8 cellular contexts compared by ENCODE assay signal in genomic region chr2:118185210-118186109, GRCh38.
DNase-seq lines count a peak whose midpoint lies in the region; ATAC-seq and TF ChIP-seq lines count a peak whose summit lies in the region.

No MANE protein-coding gene starts in this region.

- in situ Hi-C loops in Panc1 (cut with HindIII; ENCODE audit: low pct_unique_long_range_greater_than_20kb, low sequenced_read_pairs), result no loop called here

- BruUV-seq in Calu3 (replicated peaks; lab: Mats Ljungman, UMichigan), result TSS peak; percentile 98
- no TSS peak for BruUV-seq in Panc1 (replicated peaks; lab: Mats Ljungman, UMichigan)

- POLR2A ChIA-PET in Panc1 (lab: Charles Lee), result no interaction called here

- peaks cover 37% of the 10 kb centered on the region for H3K4me1 Mint-ChIP-seq in Calu3 (ENCODE audit: low read depth, unreplicated experiment)

- peak overlapping the region; percentile 84 for H3K9ac ChIP-seq in neural cell (ENCODE audit: low read length)

- H3K4me3 Mint-ChIP-seq in Calu3 (ENCODE audit: low read depth, unreplicated experiment), result peak overlapping the region; percentile 85

- H3K36me3 ChIP-seq in Panc1 (ENCODE audit: control insufficient read depth, insufficient read depth, low read length), result no peaks in the 10 kb centered on the region
- H3K36me3 ChIP-seq in neural cell (ENCODE audit: insufficient read depth, low read length), result no peaks in the 10 kb centered on the region
- no peaks in the 10 kb centered on the region for H3K36me3 ChIP-seq in testis (ENCODE audit: low read depth, missing control alignments)

- no peak for TF ChIP-seq CTCF in Calu3 (IDR thresholded peaks at IDR 0.05; ENCODE audit: unreplicated experiment)
- peak; percentile 12; the same call in 1 of the 2 replicates for TF ChIP-seq CTCF in Panc1 (IDR thresholded peaks at IDR 0.05)
- TF ChIP-seq CTCF in neural cell (IDR thresholded peaks at IDR 0.05; ENCODE audit: poor library complexity, severe bottlenecking), result no peak
- TF ChIP-seq CTCF in testis (IDR thresholded peaks at IDR 0.05), result no peak

- H2AFZ ChIP-seq in neural cell (ENCODE audit: low read depth, low read length), result peak overlapping the region; percentile 98

- H3K27me3 ChIP-seq in Panc1 (ENCODE audit: control insufficient read depth, insufficient read depth, low read length) (peaks cover 4% of the 10 kb centered on the region; the same call in 1 of the 2 replicates), neural cell (ENCODE audit: insufficient read depth, low read depth, low read length) (no peaks in the 10 kb centered on the region), testis (no peaks in the 10 kb centered on the region)

- 3 to 4% methylated on average over 27 to 33 of the region's 33 CpGs for WGBS in testis, 2 donors

- H3K36me3 Mint-ChIP-seq in Calu3 (ENCODE audit: insufficient read depth, unreplicated experiment), result peaks cover 21% of the 10 kb centered on the region

- H3K4me2 ChIP-seq in neural cell (ENCODE audit: low read length), result peak overlapping the region; percentile 44

- intact Hi-C loops in Calu3 (cut with micrococcal nuclease; ENCODE audit: unreplicated experiment), result loop anchor here (2.0 to 5.0 kb wide), 2 partner anchors 73 to 138 kb away; no protein-coding TSS in a partner anchor
- intact Hi-C loops in Panc1 (cut with micrococcal nuclease; ENCODE audit: unreplicated experiment), result loop anchor here (5.0 kb wide), 1 partner anchor 138 kb away; no protein-coding TSS in a partner anchor
- intact Hi-C loops in testis (cut with DNase I; ENCODE audit: low total_unique reads), result no loop called here

- no peaks in the 10 kb centered on the region for H3F3A ChIP-seq in neural cell (ENCODE audit: insufficient read depth, low read length, poor library complexity, severe bottlenecking)

- no peaks in the 10 kb centered on the region for H3K9me3 Mint-ChIP-seq in Calu3 (ENCODE audit: low read depth, unreplicated experiment)

- H3K79me2 ChIP-seq in neural cell (replicated peaks; ENCODE audit: insufficient read depth, low read length), result no peaks in the 10 kb centered on the region

- peak overlapping the region; percentile 91 for H3K27ac Mint-ChIP-seq in Calu3 (ENCODE audit: unreplicated experiment)

- ATAC-seq in GM21367 (IDR thresholded peaks at IDR 0.05; ENCODE audit: unreplicated experiment), result peak; percentile 75
- peak; percentile 92 for ATAC-seq in Panc1

- no peaks in the 10 kb centered on the region for H3K9me3 ChIP-seq in Panc1 (ENCODE audit: control insufficient read depth, insufficient read depth, low read depth, low read length)
- no peaks in the 10 kb centered on the region for H3K9me3 ChIP-seq in neural cell (ENCODE audit: low read length)
- H3K9me3 ChIP-seq in testis, result no peaks in the 10 kb centered on the region

- no peak for TF ChIP-seq RAD21 in neural cell (conservative IDR thresholded peaks at IDR 0.05)

- DNase-seq in Calu3 (peak; percentile 70), HS-5 (ENCODE audit: low read depth) (peak; percentile 20), Panc1 (ENCODE audit: low read depth, low spot score) (no peak), foreskin melanocyte (peak; percentile 11), testis (peak; percentile 66)
- DNase-seq in activated naive CD4-positive, alpha-beta T cell treated with Interleukin-2 at 50 U/mL for 16 hours, result peak; percentile 60

- TF ChIP-seq EP300 in neural cell (conservative IDR thresholded peaks at IDR 0.05; ENCODE audit: poor library complexity, severe bottlenecking), result no peak

- H3K4me1 ChIP-seq in Panc1 (ENCODE audit: control insufficient read depth, insufficient read depth, low read length), result no peaks in the 10 kb centered on the region; the same call in 1 of the 2 replicates
- no peaks in the 10 kb centered on the region for H3K4me1 ChIP-seq in testis

- peak overlapping the region; percentile 82 for H3K27ac ChIP-seq in Panc1 (ENCODE audit: low read length)
- peak overlapping the region; percentile 84 for H3K27ac ChIP-seq in neural cell (ENCODE audit: low read length)
- peak overlapping the region in 1 of 2 donors; percentile 78 for H3K27ac ChIP-seq in testis

- H3K4me3 ChIP-seq in Panc1 (ENCODE audit: low read depth in 2 of 2, low read length in 2 of 2) (peak overlapping the region; percentile 66 to 77), neural cell (ENCODE audit: low read length) (peak overlapping the region; percentile 77), testis (peak overlapping the region; percentile 57 to 78)

- no peaks in the 10 kb centered on the region for H3K9me2 ChIP-seq in neural cell (ENCODE audit: insufficient read depth, low read length)

- H4K20me1 ChIP-seq in neural cell (ENCODE audit: insufficient read depth), result no peaks in the 10 kb centered on the region

- CTCF ChIA-PET in Calu3 (lab: Charles Lee), result interaction anchor here (0.7 to 1.8 kb wide), 2 partner anchors 138 to 641 kb away, joined by 5 to 6 read pairs; no protein-coding TSS in a partner anchor
- CTCF ChIA-PET in Panc1 (lab: Charles Lee), result interaction anchor here (0.9 kb wide), 1 partner anchor 63 kb away, joined by 3 read pairs; no protein-coding TSS in a partner anchor

- H3K27me3 Mint-ChIP-seq in Calu3 (ENCODE audit: unreplicated experiment), result no peaks in the 10 kb centered on the region

- no peak for TF ChIP-seq POLR2A in testis (IDR thresholded peaks at IDR 0.05)

TF ChIP-seq in neural cell, 6 proteins besides CTCF, POLR2A, EP300 and RAD21:
- no peak for TF ChIP-seq POLR2AphosphoS5 (IDR thresholded peaks at IDR 0.05)
- TF ChIP-seq, protein P1, sequence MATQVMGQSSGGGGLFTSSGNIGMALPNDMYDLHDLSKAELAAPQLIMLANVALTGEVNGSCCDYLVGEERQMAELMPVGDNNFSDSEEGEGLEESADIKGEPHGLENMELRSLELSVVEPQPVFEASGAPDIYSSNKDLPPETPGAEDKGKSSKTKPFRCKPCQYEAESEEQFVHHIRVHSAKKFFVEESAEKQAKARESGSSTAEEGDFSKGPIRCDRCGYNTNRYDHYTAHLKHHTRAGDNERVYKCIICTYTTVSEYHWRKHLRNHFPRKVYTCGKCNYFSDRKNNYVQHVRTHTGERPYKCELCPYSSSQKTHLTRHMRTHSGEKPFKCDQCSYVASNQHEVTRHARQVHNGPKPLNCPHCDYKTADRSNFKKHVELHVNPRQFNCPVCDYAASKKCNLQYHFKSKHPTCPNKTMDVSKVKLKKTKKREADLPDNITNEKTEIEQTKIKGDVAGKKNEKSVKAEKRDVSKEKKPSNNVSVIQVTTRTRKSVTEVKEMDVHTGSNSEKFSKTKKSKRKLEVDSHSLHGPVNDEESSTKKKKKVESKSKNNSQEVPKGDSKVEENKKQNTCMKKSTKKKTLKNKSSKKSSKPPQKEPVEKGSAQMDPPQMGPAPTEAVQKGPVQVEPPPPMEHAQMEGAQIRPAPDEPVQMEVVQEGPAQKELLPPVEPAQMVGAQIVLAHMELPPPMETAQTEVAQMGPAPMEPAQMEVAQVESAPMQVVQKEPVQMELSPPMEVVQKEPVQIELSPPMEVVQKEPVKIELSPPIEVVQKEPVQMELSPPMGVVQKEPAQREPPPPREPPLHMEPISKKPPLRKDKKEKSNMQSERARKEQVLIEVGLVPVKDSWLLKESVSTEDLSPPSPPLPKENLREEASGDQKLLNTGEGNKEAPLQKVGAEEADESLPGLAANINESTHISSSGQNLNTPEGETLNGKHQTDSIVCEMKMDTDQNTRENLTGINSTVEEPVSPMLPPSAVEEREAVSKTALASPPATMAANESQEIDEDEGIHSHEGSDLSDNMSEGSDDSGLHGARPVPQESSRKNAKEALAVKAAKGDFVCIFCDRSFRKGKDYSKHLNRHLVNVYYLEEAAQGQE (IDR thresholded peaks at IDR 0.05; ENCODE audit: borderline replicate concordance), result no peak
- TF ChIP-seq TAF1 (IDR thresholded peaks at IDR 0.05; ENCODE audit: low read depth), result no peak
- no peak for TF ChIP-seq MXI1 (conservative IDR thresholded peaks at IDR 0.05; ENCODE audit: poor library complexity, severe bottlenecking)
- TF ChIP-seq SMC3 (conservative IDR thresholded peaks at IDR 0.05; ENCODE audit: poor library complexity), result no peak
- TF ChIP-seq EZH2 (IDR thresholded peaks at IDR 0.05; ENCODE audit: borderline replicate concordance, insufficient read depth, low read length, poor library complexity, severe bottlenecking), result no peak
